In the genomic region with DNA sequence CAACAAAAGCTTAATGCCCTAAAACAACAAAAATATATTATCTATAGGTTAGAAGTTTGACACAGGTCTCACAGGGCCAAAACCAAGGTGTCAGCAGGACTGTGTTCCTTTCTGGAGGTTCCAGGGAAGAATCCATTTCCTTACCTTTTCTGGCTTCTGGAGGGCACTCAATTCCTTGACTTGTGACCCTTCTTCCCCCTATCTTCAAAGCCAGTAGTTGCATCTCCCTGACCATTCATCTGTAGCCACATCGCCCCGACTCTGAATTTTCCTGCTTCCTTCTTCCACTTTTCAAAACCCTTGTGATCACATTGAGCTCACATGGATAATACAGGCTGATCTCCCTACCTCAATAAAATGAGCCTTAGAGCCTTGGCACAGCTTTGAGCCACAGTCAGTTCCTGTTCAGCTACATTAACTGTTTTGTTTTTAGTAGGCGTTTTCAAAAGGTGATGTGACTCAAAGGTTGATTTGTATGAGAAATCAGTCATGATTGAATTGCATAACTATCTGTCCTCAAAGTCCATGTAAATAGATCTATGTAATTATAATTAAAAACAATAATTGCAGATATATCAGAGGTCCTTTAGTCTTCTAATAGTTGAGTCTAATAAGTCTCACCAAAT, we compare ENCODE assay signal across 1 cellular context.
TF ChIP-seq lines count a peak whose summit lies in the region.

No MANE protein-coding gene starts in this region.

TF ChIP-seq in HCT116, 20 proteins besides CTCF, POLR2A, EP300 and RAD21 (continued from another document):
- TF ChIP-seq, protein P1, sequence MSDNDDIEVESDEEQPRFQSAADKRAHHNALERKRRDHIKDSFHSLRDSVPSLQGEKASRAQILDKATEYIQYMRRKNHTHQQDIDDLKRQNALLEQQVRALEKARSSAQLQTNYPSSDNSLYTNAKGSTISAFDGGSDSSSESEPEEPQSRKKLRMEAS (IDR thresholded peaks at IDR 0.05), result no peak
- TF ChIP-seq SRF (IDR thresholded peaks at IDR 0.05; ENCODE audit: low read depth), result no peak
- TF ChIP-seq POLR2AphosphoS5 (IDR thresholded peaks at IDR 0.05; ENCODE audit: low read depth, low read length), result no peak
- no peak for TF ChIP-seq JUND (IDR thresholded peaks at IDR 0.05)
- TF ChIP-seq YY1 (IDR thresholded peaks at IDR 0.05; ENCODE audit: extremely low read depth, insufficient replicate concordance, low read depth, low read length), result no peak
- no peak for TF ChIP-seq EZH2 (IDR thresholded peaks at IDR 0.05)
- TF ChIP-seq ATF3 (IDR thresholded peaks at IDR 0.05), result no peak
- TF ChIP-seq CEBPB (IDR thresholded peaks at IDR 0.05; ENCODE audit: low read depth), result no peak
- TF ChIP-seq ELF1 (IDR thresholded peaks at IDR 0.05; ENCODE audit: borderline replicate concordance, low read depth), result no peak
- no peak for TF ChIP-seq ZNF274 (IDR thresholded peaks at IDR 0.05; ENCODE audit: low read depth, low read length)
- no peak for TF ChIP-seq EZH2phosphoT487 (IDR thresholded peaks at IDR 0.05; ENCODE audit: borderline replicate concordance)
- TF ChIP-seq CBX3 (IDR thresholded peaks at IDR 0.05; ENCODE audit: low read depth), result no peak
